In genomic region chr1:48725331-48725730, GRCh38 we compare ENCODE assay signal across 31 cellular contexts.
"Had no signal": no experiment of that assay in that cellular context is flagged by ENCODE, and none has a peak within 500 bp of the region (broad histone marks: within the 10 kb centered on the region; RNA-seq: fewer than 3 reads in every experiment).

No MANE protein-coding gene starts in this region.

- H3K9me3 ChIP-seq: heart right ventricle, left ventricle myocardium inferior, mucosa of descending colon, right lobe of liver, stomach, thyroid gland, upper lobe of left lung, vagina had no signal

- H3K27me3 ChIP-seq: cardiac muscle cell, dorsolateral prefrontal cortex, heart right ventricle, right lobe of liver, stomach, thyroid gland, upper lobe of left lung, vagina had no signal

- H3K27ac Mint-ChIP-seq: activated CD4-positive, alpha-beta memory T cell treated with anti-CD3 and anti-CD28 coated beads for 36 hours; activated CD4-positive, alpha-beta T cell treated with anti-CD3 and anti-CD28 coated beads, Interleukin-2, amount 10 ng/mL, durations not matched to agents 24 days and 14 days; activated T-helper 17 cell treated with anti-CD3 and anti-CD28 coated beads, Interleukin-2, amount 50 U/mL, for 72 hours; natural killer cell treated with Interleukin-12 subunit alpha and Interleukin-12 subunit beta and Interleukin-15 and Interleukin-18, amount 100 ng/mL, for 72 hours; stimulated activated effector memory CD8-positive, alpha-beta T cell treated with anti-CD3 and anti-CD28 coated beads, Interleukin-12 subunit alpha, Interleukin-12 subunit beta, amount 100 ng/mL, for 72 hours had no signal

- H3K4me3 ChIP-seq: cardiac muscle cell, coronary artery, dorsolateral prefrontal cortex, heart right ventricle, left ventricle myocardium inferior, lung, mucosa of descending colon, right lobe of liver, skin epidermis, stomach, thyroid gland, upper lobe of left lung, vagina had no signal

- ATAC-seq: activated T-cell treated with anti-CD3 and anti-CD28 coated beads, Interleukin-2, amount 50 U/mL, for 4 hours; activated T-helper 17 cell treated with anti-CD3 and anti-CD28 coated beads, Interleukin-2, amount 50 U/mL, for 72 hours; heart right ventricle; mucosa of descending colon; natural killer cell treated with Interleukin-12 subunit alpha and Interleukin-12 subunit beta and Interleukin-15 and Interleukin-18, amount 100 ng/mL, for 72 hours; right lobe of liver; stimulated activated effector memory CD8-positive, alpha-beta T cell treated with anti-CD3 and anti-CD28 coated beads, Interleukin-12 subunit alpha, Interleukin-12 subunit beta, amount 100 ng/mL, for 72 hours had no signal

- H3K9me3 Mint-ChIP-seq: activated CD4-positive, alpha-beta memory T cell treated with anti-CD3 and anti-CD28 coated beads for 36 hours; activated CD4-positive, alpha-beta T cell treated with anti-CD3 and anti-CD28 coated beads, Interleukin-2, amount 10 ng/mL, durations not matched to agents 24 days and 14 days; activated T-cell treated with anti-CD3 and anti-CD28 coated beads, Interleukin-2, amount 50 U/mL, for 4 hours; activated T-helper 17 cell treated with anti-CD3 and anti-CD28 coated beads, Interleukin-2, amount 50 U/mL, for 72 hours; natural killer cell treated with Interleukin-12 subunit alpha and Interleukin-12 subunit beta and Interleukin-15 and Interleukin-18, amount 100 ng/mL, for 72 hours; stimulated activated effector memory CD8-positive, alpha-beta T cell treated with anti-CD3 and anti-CD28 coated beads, Interleukin-12 subunit alpha, Interleukin-12 subunit beta, amount 100 ng/mL, for 72 hours had no signal

- H3K4me1 Mint-ChIP-seq: activated T-helper 17 cell treated with anti-CD3 and anti-CD28 coated beads, Interleukin-2, amount 50 U/mL, for 72 hours had no signal

- H3K27me3 Mint-ChIP-seq: activated CD4-positive, alpha-beta memory T cell treated with anti-CD3 and anti-CD28 coated beads for 36 hours; activated CD4-positive, alpha-beta T cell treated with anti-CD3 and anti-CD28 coated beads, Interleukin-2, amount 10 ng/mL, durations not matched to agents 24 days and 14 days had no signal

- H3K4me1 ChIP-seq: heart right ventricle, left ventricle myocardium inferior, right lobe of liver, thyroid gland, upper lobe of left lung had no signal

- H3K27ac ChIP-seq: cardiac muscle cell, coronary artery, dorsolateral prefrontal cortex, heart right ventricle, left ventricle myocardium inferior, right lobe of liver, stomach, thyroid gland, upper lobe of left lung, vagina had no signal

- H3K36me3 ChIP-seq: cardiac muscle cell, right lobe of liver, vagina had no signal

- H3K36me3 Mint-ChIP-seq: activated CD4-positive, alpha-beta memory T cell treated with anti-CD3 and anti-CD28 coated beads for 36 hours; natural killer cell treated with Interleukin-12 subunit alpha and Interleukin-12 subunit beta and Interleukin-15 and Interleukin-18, amount 100 ng/mL, for 72 hours had no signal

- DNase-seq: activated CD4-positive, alpha-beta memory T cell treated with anti-CD3 and anti-CD28 coated beads for 36 hours; activated CD4-positive, alpha-beta T cell treated with anti-CD3 and anti-CD28 coated beads, Interleukin-2, amount 10 ng/mL, durations not matched to agents 24 days and 14 days; activated CD4-positive, CD25-positive, alpha-beta regulatory T cell treated with anti-CD3 and anti-CD28 coated beads, Interleukin-2, amount 50 U/mL, for 72 hours; activated CD8-positive, alpha-beta memory T cell treated with anti-CD3 and anti-CD28 coated beads, Interleukin-2, amount 50 U/mL, for 48 hours; activated gamma-delta T cell treated with Interleukin-2 at 50 U/mL for 16 hours; activated naive CD4-positive, alpha-beta T cell treated with anti-CD3 and anti-CD28 coated beads, Interleukin-2, amount 50 U/mL, for 16 hours; activated T-cell treated with anti-CD3 and anti-CD28 coated beads, Interleukin-2, amount 50 U/mL, for 4 hours; amygdala; dorsolateral prefrontal cortex; effector memory CD4-positive, alpha-beta T cell; erythroblast; foreskin melanocyte; heart right ventricle; left ventricle myocardium inferior; mucosa of descending colon; posterior cingulate gyrus; right lobe of liver; stimulated activated CD4-positive, alpha-beta T cell treated with anti-CD3 and anti-CD28 coated beads, Interleukin-12 subunit alpha, Interleukin-12 subunit beta, amount 100 ng/mL, for 4 hours; stimulated activated CD4-positive, alpha-beta T cell treated with anti-CD3 and anti-CD28 coated beads, Interleukin-4, amount 100 ng/mL, for 24 hours; stomach; T-helper 2 cell; thyroid gland; upper lobe of left lung had no signal

- H3K4me3 Mint-ChIP-seq: activated CD4-positive, alpha-beta memory T cell treated with anti-CD3 and anti-CD28 coated beads for 36 hours; activated CD4-positive, alpha-beta T cell treated with anti-CD3 and anti-CD28 coated beads, Interleukin-2, amount 10 ng/mL, durations not matched to agents 24 days and 14 days; activated T-cell treated with anti-CD3 and anti-CD28 coated beads, Interleukin-2, amount 50 U/mL, for 4 hours; activated T-helper 17 cell treated with anti-CD3 and anti-CD28 coated beads, Interleukin-2, amount 50 U/mL, for 72 hours; natural killer cell treated with Interleukin-12 subunit alpha and Interleukin-12 subunit beta and Interleukin-15 and Interleukin-18, amount 100 ng/mL, for 72 hours; stimulated activated effector memory CD8-positive, alpha-beta T cell treated with anti-CD3 and anti-CD28 coated beads, Interleukin-12 subunit alpha, Interleukin-12 subunit beta, amount 100 ng/mL, for 72 hours had no signal
